In genomic region chr17:4204676-4205075, GRCh38 we compare ENCODE assay signal across 1 cellular context.
TF ChIP-seq lines count a peak whose summit lies in the region.

No MANE protein-coding gene starts in this region.

TF ChIP-seq in HepG2, 621 proteins besides CTCF, POLR2A, EP300 and RAD21:
- TF ChIP-seq CBX1 (IDR thresholded peaks at IDR 0.05; ENCODE audit: low read depth) (no peak), E2F5 (CRISPR knock-in tag; conservative IDR thresholded peaks at IDR 0.05) (no peak), TSC22D2 (CRISPR knock-in tag; IDR thresholded peaks at IDR 0.05; ENCODE audit: borderline replicate concordance) (no peak), HOXA7 (CRISPR knock-in tag; IDR thresholded peaks at IDR 0.05) (no peak), PREB (CRISPR knock-in tag; IDR thresholded peaks at IDR 0.05) (no peak), TCF7L2 (IDR thresholded peaks at IDR 0.05; ENCODE audit: low read depth, low read length) (no peak), TEAD3 (CRISPR knock-in tag; optimal IDR thresholded peaks at IDR 0.05; ENCODE audit: borderline replicate concordance) (no peak), NCOA1 (CRISPR knock-in tag; IDR thresholded peaks at IDR 0.05) (no peak), NFAT5 (CRISPR knock-in tag; IDR thresholded peaks at IDR 0.05) (no peak), ELF3 (CRISPR knock-in tag; IDR thresholded peaks at IDR 0.05) (no peak)
TF ChIP-seq in HepG2: peak in this region for 0.
